In the genomic region with DNA sequence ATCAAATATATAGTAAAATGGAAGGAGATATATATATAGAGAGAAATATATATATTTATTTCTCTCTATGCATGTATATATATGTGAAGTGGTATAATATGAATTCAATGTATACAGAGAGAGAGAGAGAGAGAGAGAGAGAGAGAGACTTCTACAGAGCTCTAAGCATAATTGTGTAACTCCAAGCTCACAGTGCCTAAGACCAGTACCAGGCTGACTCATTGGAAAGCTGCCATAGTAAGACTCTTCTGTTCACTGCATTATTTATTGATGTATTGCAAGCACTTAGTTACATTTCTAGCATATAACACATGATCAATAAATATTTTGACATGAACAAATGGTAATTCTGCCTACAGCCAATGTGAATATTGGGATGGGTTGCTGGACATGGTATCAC, we compare ENCODE assay signal across 28 cellular contexts.
DNase-seq lines count a peak whose midpoint lies in the region; ATAC-seq and TF ChIP-seq lines count a peak whose summit lies in the region.
"Had no signal": no experiment of that assay in that cellular context is flagged by ENCODE, and none has a peak within 500 bp of the region (broad histone marks: within the 10 kb centered on the region; RNA-seq: fewer than 3 reads in every experiment).

No MANE protein-coding gene starts in this region.

- no peaks in the 10 kb centered on the region for H3K4me1 ChIP-seq in RWPE2 (ENCODE audit: insufficient read depth, poor library complexity, severe bottlenecking)
- no peaks in the 10 kb centered on the region for H3K4me1 ChIP-seq in naive thymus-derived CD4-positive, alpha-beta T cell (ENCODE audit: control insufficient read depth in 2 of 2, insufficient read depth in 2 of 2, low read length in 2 of 2)
- H3K4me1 ChIP-seq: BE2C, HAP-1, Peyer's patch, SJSA1 had no signal

- no peak overlapping the region for H3K27ac Mint-ChIP-seq in naive thymus-derived CD4-positive, alpha-beta T cell
- H3K27ac Mint-ChIP-seq in T-helper 17 cell: no peak overlapping the region
- H3K27ac Mint-ChIP-seq: CD14-positive monocyte, GM23338, IgD-negative memory B cell had no signal

- CTCF ChIA-PET in naive thymus-derived CD4-positive, alpha-beta T cell (lab: Charles Lee): no interaction called here

- no peaks in the 10 kb centered on the region for H3K36me3 ChIP-seq in RWPE2 (ENCODE audit: low read depth)
- H3K36me3 ChIP-seq in naive thymus-derived CD4-positive, alpha-beta T cell (ENCODE audit: control insufficient read depth in 2 of 3, insufficient read depth in 3 of 3, low read length in 3 of 3): no peaks in the 10 kb centered on the region
- H3K36me3 ChIP-seq: BE2C, HAP-1, Peyer's patch, SJSA1 had no signal

- intact Hi-C loops in naive thymus-derived CD4-positive, alpha-beta T cell (cut with micrococcal nuclease): no loop called here

- ATAC-seq in RWPE2 (ENCODE audit: low read depth) (peak; percentile 23; the same call in 1 of the 3 replicates), T-helper 17 cell (no peak), HG03045 (IDR thresholded peaks at IDR 0.05; ENCODE audit: unreplicated experiment) (no peak)
- ATAC-seq in naive thymus-derived CD4-positive, alpha-beta T cell: no peak
- ATAC-seq: GM23338 had no signal

- H3K27ac ChIP-seq in RWPE2 (ENCODE audit: poor library complexity, severe bottlenecking): no peak overlapping the region
- H3K27ac ChIP-seq in naive thymus-derived CD4-positive, alpha-beta T cell (ENCODE audit: low read depth, low read length): no peak overlapping the region
- H3K27ac ChIP-seq: 22Rv1, HL-60, KMS-11, Peyer's patch, SJSA1 had no signal

- no peaks in the 10 kb centered on the region for H3K4me1 Mint-ChIP-seq in naive thymus-derived CD4-positive, alpha-beta T cell
- no peaks in the 10 kb centered on the region for H3K4me1 Mint-ChIP-seq in T-helper 17 cell
- H3K4me1 Mint-ChIP-seq: CD14-positive monocyte, GM23338, IgD-negative memory B cell had no signal

- H3K4me3 Mint-ChIP-seq in naive thymus-derived CD4-positive, alpha-beta T cell: no peak overlapping the region
- H3K4me3 Mint-ChIP-seq in T-helper 17 cell: no peak overlapping the region
- H3K4me3 Mint-ChIP-seq: CD14-positive monocyte, GM23338, IgD-negative memory B cell had no signal

- DNase-seq in SIG-M5 treated with dmso at 0.1 percent for 504 hours (lab: John Stamatoyannopoulos, UW; ENCODE audit: unreplicated experiment) (peak; percentile 1), SIG-M5 (lab: John Stamatoyannopoulos, UW) (no peak), RWPE2 (ENCODE audit: low spot score) (no peak), choroid plexus epithelial cell (ENCODE audit: low read depth) (peak; percentile 31), T-helper 17 cell (no peak)
- no peak for DNase-seq in naive thymus-derived CD4-positive, alpha-beta T cell
- no peak for DNase-seq in activated CD8-positive, alpha-beta memory T cell treated with anti-CD3 and anti-CD28 coated beads for 24 hours
- DNase-seq: BE2C, Calu3, DMS79 treated with DMSO at 0.1 percent for 48 hours, NCI-H1092, NCI-H1417 treated with DMSO at 0.1 percent for 48 hours, NCI-H1694 treated with DMSO at 0.1 percent for 48 hours, NCI-H2081, NCI-H2227 treated with DMSO at 0.1 percent for 48 hours, NCI-H510A, NCI-H69, OCI-M1, Peyer's patch had no signal

- no peaks in the 10 kb centered on the region for H3K9me3 ChIP-seq in RWPE2 (ENCODE audit: severe bottlenecking)
- H3K9me3 ChIP-seq in naive thymus-derived CD4-positive, alpha-beta T cell (ENCODE audit: control insufficient read depth in 2 of 3, low read length in 3 of 3): no peaks in the 10 kb centered on the region
- no peaks in the 10 kb centered on the region for H3K9me3 ChIP-seq in T-helper 17 cell (ENCODE audit: control insufficient read depth, low read length, poor library complexity, severe bottlenecking)
- H3K9me3 ChIP-seq: BE2C, HAP-1, Peyer's patch, SJSA1 had no signal

- H3K9me3 Mint-ChIP-seq in naive thymus-derived CD4-positive, alpha-beta T cell: peaks cover 0 to 8% (median 5%) of the 10 kb centered on the region in 11 donors
- H3K9me3 Mint-ChIP-seq: GM23338 had no signal

- H3K27me3 Mint-ChIP-seq in naive thymus-derived CD4-positive, alpha-beta T cell: no peaks in the 10 kb centered on the region
- no peaks in the 10 kb centered on the region for H3K27me3 Mint-ChIP-seq in T-helper 17 cell
- H3K27me3 Mint-ChIP-seq: IgD-negative memory B cell had no signal

- TF ChIP-seq CTCF in RWPE2 (IDR thresholded peaks at IDR 0.05; ENCODE audit: poor library complexity, severe bottlenecking): no peak
- no peak for TF ChIP-seq CTCF in choroid plexus epithelial cell (conservative IDR thresholded peaks at IDR 0.05; ENCODE audit: low read depth, low read length)

- H3K36me3 Mint-ChIP-seq in naive thymus-derived CD4-positive, alpha-beta T cell: no peaks in the 10 kb centered on the region
- H3K36me3 Mint-ChIP-seq in T-helper 17 cell (ENCODE audit: low read depth): no peaks in the 10 kb centered on the region
- H3K36me3 Mint-ChIP-seq: CD14-positive monocyte, IgD-negative memory B cell had no signal

- POLR2A ChIA-PET in naive thymus-derived CD4-positive, alpha-beta T cell (lab: Charles Lee): no interaction called here

- H3K4me3 ChIP-seq in RWPE2 (ENCODE audit: severe bottlenecking) (no peak overlapping the region), choroid plexus epithelial cell (ENCODE audit: low read depth, low read length) (no peak overlapping the region)
- H3K4me3 ChIP-seq in naive thymus-derived CD4-positive, alpha-beta T cell (ENCODE audit: low read length): no peak overlapping the region
- H3K4me3 ChIP-seq: GM23338, HAP-1, Peyer's patch, SJSA1 had no signal

- no peaks in the 10 kb centered on the region for H3K27me3 ChIP-seq in RWPE2 (ENCODE audit: insufficient read depth, poor library complexity, severe bottlenecking)
- no peaks in the 10 kb centered on the region for H3K27me3 ChIP-seq in naive thymus-derived CD4-positive, alpha-beta T cell (ENCODE audit: control insufficient read depth in 2 of 2, insufficient read depth in 2 of 2, low read length in 2 of 2)
- H3K27me3 ChIP-seq: BE2C, Peyer's patch, SJSA1 had no signal

Comparison
In these comparisons a context has a peak if more than half of its experiments do, and no peak if none do; other contexts are left out.
1. DNase-seq: peak in SIG-M5 treated with dmso at 0.1 percent for 504 hours (single experiment) and choroid plexus epithelial cell (single experiment); none in SIG-M5 (single experiment), RWPE2 (single experiment), naive thymus-derived CD4-positive, alpha-beta T cell (0 of 9), T-helper 17 cell (0 of 3) and activated CD8-positive, alpha-beta memory T cell treated with anti-CD3 and anti-CD28 coated beads for 24 hours (single experiment).